In genomic region chr5:102270036-102270435, GRCh38 we compare ENCODE assay signal across 9 cellular contexts. TPM values are rescaled to one million over a fixed set of nuclear protein-coding genes. Genes with fewer than 3 reads are reported as not detected.
"Had no signal": no experiment of that assay in that cellular context is flagged by ENCODE, and none has a peak within 500 bp of the region (broad histone marks: within the 10 kb centered on the region; RNA-seq: fewer than 3 reads in every experiment).

No MANE protein-coding gene starts in this region.

- H3K27ac Mint-ChIP-seq: GM23338, H9, HFFc6 had no signal

- H3K9me3 ChIP-seq: HAP-1 had no signal

- H3K4me3 ChIP-seq: GM23248, GM23338, HAP-1 had no signal

- DNase-seq: GM23248, GOT3, H7, H9, HCEC 1CT, HFFc6 had no signal

- H3K4me3 Mint-ChIP-seq: GM23338, H9, HFFc6 had no signal

- H3K36me3 ChIP-seq: HAP-1 had no signal

- ATAC-seq: GM23338, HCT116 had no signal

RNA-seq across cellular contexts. Expression of gene SLCO4C1, which starts 26.0 kb away (rescaled TPM):
- total RNA-seq: GM23248, HFFc6 had no signal
